ENCODE assay signal across 28 cellular contexts in the genomic region with DNA sequence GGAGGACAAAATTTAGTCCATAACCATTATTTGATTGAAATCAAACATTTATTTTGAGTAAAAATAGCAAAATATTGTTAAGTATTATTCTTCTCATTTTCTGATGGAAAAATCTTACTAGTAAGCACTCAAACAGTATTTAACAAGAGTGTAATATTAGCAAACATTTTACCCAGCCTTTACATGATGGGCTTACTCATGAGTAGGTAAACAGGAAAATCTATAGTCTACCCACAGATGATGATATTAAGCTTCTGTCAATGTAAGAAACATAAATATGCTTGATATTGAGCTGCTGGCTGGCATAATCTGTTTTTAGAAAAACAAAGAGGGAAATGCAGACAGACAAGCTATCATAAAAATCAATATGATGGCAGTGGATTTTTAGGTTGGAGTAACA.
DNase-seq lines count a peak whose midpoint lies in the region; ATAC-seq and TF ChIP-seq lines count a peak whose summit lies in the region.
"Had no signal": no experiment of that assay in that cellular context is flagged by ENCODE, and none has a peak within 500 bp of the region (broad histone marks: within the 10 kb centered on the region; RNA-seq: fewer than 3 reads in every experiment).

No MANE protein-coding gene starts in this region.

- no peak for TF ChIP-seq CTCF in PC-3 (conservative IDR thresholded peaks at IDR 0.05; ENCODE audit: low read depth, low read length)
- TF ChIP-seq CTCF in suprapubic skin (IDR thresholded peaks at IDR 0.05) = no peak

- H3K27ac ChIP-seq in PC-3 (ENCODE audit: low read length) = no peak overlapping the region
- H3K27ac ChIP-seq in suprapubic skin = no peak overlapping the region
- H3K27ac ChIP-seq: 22Rv1; A549; BLaER1; BLaER1 treated with 17β-estradiol and CSF1 and Interleukin-3, amounts not matched to agents 10 nM and 100 nM; C4-2B had no signal

- H3F3A ChIP-seq in PC-3 (ENCODE audit: low read length, unreplicated experiment) = no peaks in the 10 kb centered on the region

- H3K79me2 ChIP-seq in PC-3 (ENCODE audit: low read length) = no peaks in the 10 kb centered on the region

- H3K27me3 ChIP-seq in PC-3 (ENCODE audit: low read length) (no peaks in the 10 kb centered on the region), suprapubic skin (no peaks in the 10 kb centered on the region)
- H3K27me3 ChIP-seq: BE2C; BLaER1; BLaER1 treated with 17β-estradiol and CSF1 and Interleukin-3, amounts not matched to agents 10 nM and 100 nM had no signal

- no peaks in the 10 kb centered on the region for H3K36me3 ChIP-seq in PC-3 (ENCODE audit: low read depth, low read length)
- no peaks in the 10 kb centered on the region for H3K36me3 ChIP-seq in suprapubic skin
- H3K36me3 ChIP-seq: BE2C; BLaER1; BLaER1 treated with 17β-estradiol and CSF1 and Interleukin-3, amounts not matched to agents 10 nM and 100 nM had no signal

- no TSS peak for BruUV-seq in PC-3 (replicated peaks; lab: Mats Ljungman, UMichigan)

- TF ChIP-seq EP300 in suprapubic skin (IDR thresholded peaks at IDR 0.05) = no peak

- CTCF ChIA-PET in PC-3 (lab: Charles Lee) = no interaction called here

- ATAC-seq in PC-3 = peak; percentile 96
- ATAC-seq: A549; CD8-positive, alpha-beta T cell had no signal

- POLR2A ChIA-PET in PC-3 (lab: Charles Lee; ENCODE audit: unreplicated experiment) = no interaction called here

- no peak for TF ChIP-seq POLR2A in suprapubic skin (IDR thresholded peaks at IDR 0.05)

- intact Hi-C loops in PC-3 (cut with micrococcal nuclease) = no loop called here

- no peaks in the 10 kb centered on the region for H3K9me3 ChIP-seq in PC-3 (ENCODE audit: low read length)
- no peaks in the 10 kb centered on the region for H3K9me3 ChIP-seq in suprapubic skin
- H3K9me3 ChIP-seq: A549; BE2C; BLaER1; BLaER1 treated with 17β-estradiol and CSF1 and Interleukin-3, amounts not matched to agents 10 nM and 100 nM; Caco-2 had no signal

- H3K4me1 ChIP-seq in PC-3 (ENCODE audit: insufficient read depth, low read length) = no peaks in the 10 kb centered on the region
- H3K4me1 ChIP-seq in suprapubic skin = no peaks in the 10 kb centered on the region
- H3K4me1 ChIP-seq: A549; BE2C; BLaER1; BLaER1 treated with 17β-estradiol and CSF1 and Interleukin-3, amounts not matched to agents 10 nM and 100 nM; Caco-2 had no signal

- H3K9ac ChIP-seq in PC-3 (ENCODE audit: low read length) = no peak overlapping the region
- H3K9ac ChIP-seq: BLaER1; BLaER1 treated with 17β-estradiol and CSF1 and Interleukin-3, amounts not matched to agents 10 nM and 100 nM had no signal

- no peak overlapping the region for H3K4me2 ChIP-seq in PC-3 (ENCODE audit: low read length)
- H3K4me2 ChIP-seq: A549; BLaER1; BLaER1 treated with 17β-estradiol and CSF1 and Interleukin-3, amounts not matched to agents 10 nM and 100 nM had no signal

- H3K4me3 ChIP-seq in PC-3 (ENCODE audit: low read length) = no peak overlapping the region
- H3K4me3 ChIP-seq in suprapubic skin = no peak overlapping the region
- H3K4me3 ChIP-seq: A549; BLaER1; BLaER1 treated with 17β-estradiol and CSF1 and Interleukin-3, amounts not matched to agents 10 nM and 100 nM had no signal

- H4K20me1 ChIP-seq in PC-3 (ENCODE audit: low read length) = no peaks in the 10 kb centered on the region
- H4K20me1 ChIP-seq: BLaER1; BLaER1 treated with 17β-estradiol and CSF1 and Interleukin-3, amounts not matched to agents 10 nM and 100 nM had no signal

- DNase-seq in DMS53 (lab: John Stamatoyannopoulos, UW) (peak; percentile 5), DMS53 treated with DMSO at 0.1 percent for 48 hours (lab: John Stamatoyannopoulos, UW; ENCODE audit: unreplicated experiment) (no peak), PC-3 (peak; percentile 26), suprapubic skin (ENCODE audit: low spot score in 2 of 2) (no peak)
- DNase-seq: 8988T; ACHN; AML-193; BE2C; C1 segment of cervical spinal cord; Caco-2; Calu3; CD4-positive, alpha-beta memory T cell; CD4-positive, alpha-beta T cell; CD4-positive, CD25-positive, alpha-beta regulatory T cell; CD8-positive, alpha-beta memory T cell; CD8-positive, alpha-beta T cell; COR-L47; DMS 273 treated with DMSO at 0.1 percent for 48 hours; DMS153; DMS79; DMS79 treated with DMSO at 0.1 percent for 48 hours; DND-41; EL had no signal

- H3K9me2 ChIP-seq in PC-3 (replicated peaks; ENCODE audit: low read length) = no peaks in the 10 kb centered on the region

- no peak overlapping the region for H2AFZ ChIP-seq in PC-3 (ENCODE audit: low read length)

Comparison
In these comparisons a context has a peak if more than half of its experiments do, and no peak if none do; other contexts are left out.
1. DNase-seq: peak in DMS53 (single experiment) and PC-3 (single experiment); none in DMS53 treated with DMSO at 0.1 percent for 48 hours (single experiment) and suprapubic skin (0 of 2).